8 cellular contexts compared by ENCODE assay signal in the genomic region with DNA sequence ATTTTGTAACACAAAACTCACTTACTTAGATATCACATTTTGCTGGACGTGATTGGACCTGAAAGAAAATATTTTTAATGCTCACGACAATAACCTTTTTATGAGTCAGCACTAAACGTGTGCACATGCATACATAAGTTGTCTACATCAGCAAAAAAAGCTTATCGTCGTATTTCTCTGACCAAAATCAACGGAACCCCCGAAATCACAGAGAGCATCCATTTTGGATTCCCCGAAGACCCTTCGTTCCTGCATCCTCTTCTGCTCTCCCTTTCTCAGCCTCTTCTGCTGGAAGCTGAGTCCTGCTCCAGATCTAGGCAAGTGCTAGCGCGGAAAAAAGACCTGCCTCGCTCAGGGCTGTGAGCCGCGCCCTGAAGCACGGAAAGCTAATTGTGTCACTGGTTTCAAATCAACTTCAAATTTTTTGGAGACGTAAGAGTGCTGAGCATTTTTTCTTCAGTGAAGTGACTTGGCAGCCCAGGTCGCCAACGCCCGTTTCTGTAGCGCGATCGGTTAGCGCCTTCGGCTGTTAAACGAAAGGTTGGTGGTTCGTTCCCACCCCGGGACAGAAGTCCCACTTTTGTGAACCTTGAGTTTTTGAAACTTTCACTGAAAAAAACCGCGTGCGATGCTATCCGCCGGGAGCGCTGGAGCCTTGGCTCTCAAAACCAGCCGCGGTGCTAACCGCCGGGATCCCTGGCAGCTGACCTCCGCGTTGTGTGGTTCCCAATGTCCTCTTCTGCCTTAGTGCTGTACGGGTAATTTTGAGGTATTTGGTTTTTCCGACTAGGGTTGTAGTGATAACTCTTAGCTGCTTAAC. TPM values are rescaled to one million over a fixed set of nuclear protein-coding genes. Genes with fewer than 3 reads are reported as not detected.
DNase-seq lines count a peak whose midpoint lies in the region; ATAC-seq and TF ChIP-seq lines count a peak whose summit lies in the region.
"Not testable (repeated sequence)": the region's sequence is repeated elsewhere in the genome, so short reads cannot be mapped to it uniquely, and the experiment has no call there.

No MANE protein-coding gene starts in this region.

- H3K4me1 Mint-ChIP-seq in activated B cell treated with CpG ODN at 0.5 μM for 24 hours: peaks cover 42% of the 10 kb centered on the region

- H3K9me3 ChIP-seq in heart right ventricle; neuron (ENCODE audit: low read length): not testable (repeated sequence)

- not testable (repeated sequence) for H3K36me3 Mint-ChIP-seq in activated B cell treated with CpG ODN at 0.5 μM for 24 hours (ENCODE audit: low read depth)

- H3K27ac ChIP-seq in heart right ventricle: peak overlapping the region in 2 of 10 donors; percentile 22 to 72

- not testable (repeated sequence) for TF ChIP-seq CTCF in NB4 (IDR thresholded peaks at IDR 0.05; ENCODE audit: low read depth, low read length); activated B cell treated with CpG ODN at 0.5 μM for 24 hours (IDR thresholded peaks at IDR 0.05); heart right ventricle (IDR thresholded peaks at IDR 0.05)

- H3K27ac Mint-ChIP-seq in activated B cell treated with CpG ODN at 0.5 μM for 24 hours: peak overlapping the region; percentile 85

- peaks cover 0 to 42% (median 5%) of the 10 kb centered on the region in 7 donors for H3K27me3 ChIP-seq in heart right ventricle
- peaks cover 13% of the 10 kb centered on the region for H3K27me3 ChIP-seq in neuron (ENCODE audit: insufficient read depth, low read length)

- not testable (repeated sequence) for H3K27me3 Mint-ChIP-seq in activated B cell treated with CpG ODN at 0.5 μM for 24 hours

- peaks cover 0 to 20% (median 0%) of the 10 kb centered on the region in 9 donors for H3K4me1 ChIP-seq in heart right ventricle
- not testable (repeated sequence) for H3K4me1 ChIP-seq in neuron (ENCODE audit: insufficient read depth, low read length)

- peak; percentile 49 for ATAC-seq in GM21723 (IDR thresholded peaks at IDR 0.05; ENCODE audit: unreplicated experiment)
- peak; percentile 69 for ATAC-seq in activated B cell treated with CpG ODN at 0.5 μM for 24 hours (ENCODE audit: low read depth)
- ATAC-seq in heart right ventricle: peak in 7 of 8 donors; percentile 47 to 80 (median 68)

- H2AFZ ChIP-seq in neuron (ENCODE audit: low read depth, low read length): not testable (repeated sequence)

- peak; percentile 82 for DNase-seq in Caki2 (ENCODE audit: low read depth)
- peak; percentile 85 for DNase-seq in NB4 (ENCODE audit: low read depth)
- DNase-seq in activated B cell treated with CpG ODN at 0.5 μM for 24 hours: peak; percentile 64
- peak; percentile 85 for DNase-seq in astrocyte of the hippocampus (ENCODE audit: low read depth, low spot score)
- peak; percentile 35 to 50 for DNase-seq in heart right ventricle
- DNase-seq in stimulated activated CD8-positive, alpha-beta memory T cell treated with anti-CD3 and anti-CD28 coated beads, Interleukin-4, amount 100 ng/mL, for 4 hours (ENCODE audit: low read depth in 2 of 2, low spot score in 1 of 2): peak; percentile 32 to 64

- not testable (repeated sequence) for H3K9me3 Mint-ChIP-seq in activated B cell treated with CpG ODN at 0.5 μM for 24 hours

- H3K4me3 ChIP-seq in NB4 (ENCODE audit: low read depth, low read length) (peak overlapping the region; percentile 72), heart right ventricle (peak overlapping the region in 9 of 10 donors; percentile 27 to 56 (median 46)), neuron (ENCODE audit: low read length) (peak overlapping the region; percentile 25)

- 3% methylated on average over 40 to 41 of the region's 41 CpGs for WGBS in heart right ventricle, 2 donors

- intact Hi-C loops in activated B cell treated with CpG ODN at 0.5 μM for 24 hours (cut with micrococcal nuclease); heart right ventricle (cut with DNase I): not testable (repeated sequence)

- CTCF ChIA-PET in activated B cell treated with CpG ODN at 0.5 μM for 24 hours (lab: Charles Lee): not testable (repeated sequence)

- in situ Hi-C loops in Caki2 (cut with HindIII; ENCODE audit: low pct_unique_long_range_greater_than_20kb, low sequenced_read_pairs): not testable (repeated sequence)

- POLR2A ChIA-PET in activated B cell treated with CpG ODN at 0.5 μM for 24 hours (lab: Charles Lee): interaction anchor here (1.1 kb wide), 1 partner anchor 117 kb away, joined by 3 read pairs; no protein-coding TSS in a partner anchor

- not testable (repeated sequence) for TF ChIP-seq POLR2A in NB4 (IDR thresholded peaks at IDR 0.05; ENCODE audit: extremely low read depth, insufficient read length)

- H3K4me3 Mint-ChIP-seq in activated B cell treated with CpG ODN at 0.5 μM for 24 hours: peak overlapping the region; percentile 90

- H3K36me3 ChIP-seq in heart right ventricle; neuron (ENCODE audit: insufficient read depth, low read length): not testable (repeated sequence)

RNA-seq across cellular contexts. Expression of a gene that starts 9.6 kb away (rescaled TPM):
- total RNA-seq in Caki2 (2014; rRNA removed; shearing (Covaris generic); ENCODE audit: low replicate concordance): not detected in 2 replicates
- total RNA-seq in activated B cell treated with CpG ODN at 0.5 μM for 24 hours: not detected in 2 replicates
- 1 to 10 TPM; 1.2 to 8.7 (median 1.9) TPM for total RNA-seq in heart right ventricle
- polyA plus RNA-seq in heart right ventricle: under 1 TPM; 0.22 TPM

RNA-seq across cellular contexts. Expression of a gene that starts 41.6 kb away (rescaled TPM):
- not detected in 2 replicates for total RNA-seq in Caki2 (2014; rRNA removed; shearing (Covaris generic); ENCODE audit: low replicate concordance)
- total RNA-seq in activated B cell treated with CpG ODN at 0.5 μM for 24 hours: 72.3 and 77.5 TPM in 2 replicates
- 10 to 100 TPM in 2 of 10 donors, 1 to 10 TPM in 8; 1.7 to 40.9 (median 6.7) TPM for total RNA-seq in heart right ventricle
- polyA plus RNA-seq in heart right ventricle: 1 to 10 TPM; 3.7 to 4.3 TPM
